In the genomic region with DNA sequence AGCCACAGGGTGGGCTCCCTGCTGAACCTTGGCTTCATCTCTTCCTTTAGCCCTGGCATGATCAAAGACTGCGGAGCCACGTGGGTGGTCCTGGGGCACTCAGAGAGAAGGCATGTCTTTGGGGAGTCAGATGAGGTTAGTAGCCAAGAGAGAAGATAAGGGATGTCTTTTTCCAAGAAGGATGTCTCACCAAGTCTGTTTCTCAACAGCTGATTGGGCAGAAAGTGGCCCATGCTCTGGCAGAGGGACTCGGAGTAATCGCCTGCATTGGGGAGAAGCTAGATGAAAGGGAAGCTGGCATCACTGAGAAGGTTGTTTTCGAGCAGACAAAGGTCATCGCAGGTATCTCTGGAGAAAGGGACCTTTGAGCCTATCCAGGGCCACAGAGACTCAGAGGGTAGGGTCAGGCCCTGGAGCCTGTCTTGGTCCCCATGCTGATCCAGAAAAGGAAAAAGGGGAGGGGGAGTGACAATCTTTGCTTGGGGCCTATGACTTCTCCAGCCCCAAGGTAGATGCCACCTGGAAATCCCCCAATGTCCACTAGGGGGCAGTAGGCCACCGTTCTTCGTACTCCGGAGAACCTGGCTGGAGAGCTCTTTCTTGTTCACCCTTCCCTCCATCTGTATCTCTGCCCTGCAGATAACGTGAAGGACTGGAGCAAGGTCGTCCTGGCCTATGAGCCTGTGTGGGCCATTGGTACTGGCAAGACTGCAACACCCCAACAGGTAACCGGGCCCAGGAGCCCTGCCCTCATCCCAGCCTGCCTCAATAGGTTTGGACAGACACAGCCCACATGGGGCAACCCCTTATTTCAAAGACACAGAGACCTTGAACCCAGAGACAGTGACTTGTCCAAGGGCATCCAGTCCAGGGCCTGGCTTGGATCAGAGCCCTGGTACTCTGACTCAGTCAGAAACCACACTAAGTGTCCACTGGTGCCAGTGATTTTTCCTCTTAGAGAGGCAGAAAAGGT, we compare ENCODE assay signal across 8 cellular contexts. TPM values are rescaled to one million over a fixed set of nuclear protein-coding genes. Genes with fewer than 3 reads are reported as not detected.
A peak's percentile ranks its signal among the peaks of the same experiment; 100 is the strongest.
DNase-seq lines count a peak whose midpoint lies in the region; ATAC-seq and TF ChIP-seq lines count a peak whose summit lies in the region.

No MANE protein-coding gene starts in this region.

- H3K9me3 ChIP-seq in hepatocyte (ENCODE audit: low read depth) = no peaks in the 10 kb centered on the region

- H2AFZ ChIP-seq in hepatocyte = no peak overlapping the region

- TF ChIP-seq CTCF in GM06990 (IDR thresholded peaks at IDR 0.05; ENCODE audit: insufficient read depth, low read length, poor library complexity, severe bottlenecking) (peak; percentile 89), hepatocyte (IDR thresholded peaks at IDR 0.05; ENCODE audit: poor library complexity) (peak; percentile 82)

- peak overlapping the region; percentile 97 for H3K27ac ChIP-seq in hepatocyte

- H3K4me2 ChIP-seq in hepatocyte = peak overlapping the region; percentile 84

- H3K27me3 ChIP-seq in GM06990 (replicated peaks; ENCODE audit: control insufficient read depth, insufficient read depth, low read length) = no peaks in the 10 kb centered on the region
- H3K27me3 ChIP-seq in hepatocyte = no peaks in the 10 kb centered on the region

- no peaks in the 10 kb centered on the region for H3K9me2 ChIP-seq in hepatocyte (replicated peaks; ENCODE audit: insufficient read depth)

- H3K4me3 ChIP-seq in GM06990 (replicated peaks; ENCODE audit: low read depth, low read length) = peak overlapping the region; percentile 72
- peak overlapping the region; percentile 94 for H3K4me3 ChIP-seq in hepatocyte

- WGBS in hepatocyte (ENCODE audit: low lambda C conversion rate, missing lambda C conversion rate) = 36% methylated on average over 12 of the region's 12 CpGs

- H4K20me1 ChIP-seq in hepatocyte (ENCODE audit: insufficient read depth, poor library complexity, severe bottlenecking) = peaks cover 21% of the 10 kb centered on the region

- H3K4me1 ChIP-seq in hepatocyte (ENCODE audit: insufficient read depth) = peaks cover 28% of the 10 kb centered on the region

- H3K36me3 ChIP-seq in GM06990 (ENCODE audit: control insufficient read depth, insufficient read depth, low read length) (peaks cover 25% of the 10 kb centered on the region), hepatocyte (replicated peaks; ENCODE audit: insufficient read depth, low read depth) (no peaks in the 10 kb centered on the region)

- H3K79me2 ChIP-seq in hepatocyte = peaks cover 40% of the 10 kb centered on the region

- ATAC-seq in HG03039 (IDR thresholded peaks at IDR 0.05; ENCODE audit: unreplicated experiment) = no peak
- no peak for ATAC-seq in GM21515 (IDR thresholded peaks at IDR 0.05; ENCODE audit: unreplicated experiment)

- DNase-seq in GM06990 (ENCODE audit: extremely low read depth, insufficient read length) (peak; percentile 48), NCI-H1417 (lab: John Stamatoyannopoulos, UW) (peak; percentile 80 to 90 (median 88)), T follicular helper cell (ENCODE audit: low read depth) (peak; percentile 76), amniotic stem cell (lab: John Stamatoyannopoulos, UW) (peak; percentile 27), hepatocyte (ENCODE audit: low spot score) (peak; percentile 93), retina (peak; percentile 82)

RNA-seq across cellular contexts. Expression of a gene that starts 2.0 kb away (rescaled TPM):
- 571 and 614 TPM in 2 replicates for total RNA-seq in hepatocyte
- polyA plus RNA-seq in hepatocyte = 891 and 918 TPM in 2 replicates

RNA-seq across cellular contexts. Expression of a gene that starts 3.8 kb away (rescaled TPM):
- total RNA-seq in hepatocyte = 10.8 and 14.1 TPM in 2 replicates
- 11.0 and 13.8 TPM in 2 replicates for polyA plus RNA-seq in hepatocyte

RNA-seq across cellular contexts. Expression of a gene that starts 17.4 kb away (rescaled TPM):
- 60.5 and 61.6 TPM in 2 replicates for total RNA-seq in hepatocyte
- polyA plus RNA-seq in hepatocyte = 73.7 and 78.9 TPM in 2 replicates

RNA-seq across cellular contexts. Expression of a gene that starts 18.2 kb away (rescaled TPM):
- 7.5 and 8.5 TPM in 2 replicates for total RNA-seq in hepatocyte
- 18.2 and 20.6 TPM in 2 replicates for polyA plus RNA-seq in hepatocyte

RNA-seq across cellular contexts. Expression of a gene that starts 28.6 kb away (rescaled TPM):
- total RNA-seq in hepatocyte = 1.6 and 2.6 TPM in 2 replicates
- polyA plus RNA-seq in hepatocyte = 10.2 and 19.1 TPM in 2 replicates

Comparison
In these comparisons a context has a peak if more than half of its experiments do, and no peak if none do; other contexts are left out.
1. DNase-seq: peak in every context shown above with its lines; median percentile 93 in hepatocyte; 88 in NCI-H1417; 82 in retina; 76 in T follicular helper cell; 48 in GM06990; 27 in amniotic stem cell.